1 cellular context compared by ENCODE assay signal in genomic region chr9:120928720-120929389, GRCh38.
TF ChIP-seq lines count a peak whose summit lies in the region.

No MANE protein-coding gene starts in this region.

TF ChIP-seq in WTC11, 78 proteins besides CTCF, POLR2A, EP300 and RAD21 (continued from another document):
- TF ChIP-seq AR (CRISPR knock-in tag; IDR thresholded peaks at IDR 0.05): no peak
- TF ChIP-seq ZNF423 (CRISPR knock-in tag; IDR thresholded peaks at IDR 0.05): peak; percentile 10; the same call in 1 of the 2 replicates
- no peak for TF ChIP-seq ATF1 (CRISPR knock-in tag; IDR thresholded peaks at IDR 0.05)
- TF ChIP-seq ATF6 (CRISPR knock-in tag; IDR thresholded peaks at IDR 0.05): no peak
- TF ChIP-seq ZNF232 (CRISPR knock-in tag; IDR thresholded peaks at IDR 0.05): 0 out of 2 replicates have a peak, but pooled peaks have one; percentile 50
- no peak for TF ChIP-seq NR2C2 (CRISPR knock-in tag; IDR thresholded peaks at IDR 0.05)
- TF ChIP-seq SP1 (CRISPR knock-in tag; conservative IDR thresholded peaks at IDR 0.05): peak; percentile 45; the same call in 1 of the 2 replicates
- no peak for TF ChIP-seq ZNF138 (CRISPR knock-in tag; conservative IDR thresholded peaks at IDR 0.05)
- peak; percentile 52; the same call in 1 of the 2 replicates for TF ChIP-seq ZBTB21 (CRISPR knock-in tag; IDR thresholded peaks at IDR 0.05; ENCODE audit: borderline replicate concordance)
- TF ChIP-seq JUN (CRISPR knock-in tag; IDR thresholded peaks at IDR 0.05): 0 out of 2 replicates have a peak, but pooled peaks have one; percentile 35
- TF ChIP-seq MYBL2 (CRISPR knock-in tag; IDR thresholded peaks at IDR 0.05): peak; percentile 54; the same call in 1 of the 2 replicates
- no peak for TF ChIP-seq AFF4 (CRISPR knock-in tag; IDR thresholded peaks at IDR 0.05; ENCODE audit: borderline replicate concordance)
- peak; percentile 58; the same call in 1 of the 2 replicates for TF ChIP-seq E2F5 (CRISPR knock-in tag; IDR thresholded peaks at IDR 0.05)
- peak; percentile 63; the same call in 1 of the 2 replicates for TF ChIP-seq ETV6 (CRISPR knock-in tag; IDR thresholded peaks at IDR 0.05)
- TF ChIP-seq TEAD4 (CRISPR knock-in tag; IDR thresholded peaks at IDR 0.05): no peak
